19 cellular contexts compared by ENCODE assay signal in the genomic region with DNA sequence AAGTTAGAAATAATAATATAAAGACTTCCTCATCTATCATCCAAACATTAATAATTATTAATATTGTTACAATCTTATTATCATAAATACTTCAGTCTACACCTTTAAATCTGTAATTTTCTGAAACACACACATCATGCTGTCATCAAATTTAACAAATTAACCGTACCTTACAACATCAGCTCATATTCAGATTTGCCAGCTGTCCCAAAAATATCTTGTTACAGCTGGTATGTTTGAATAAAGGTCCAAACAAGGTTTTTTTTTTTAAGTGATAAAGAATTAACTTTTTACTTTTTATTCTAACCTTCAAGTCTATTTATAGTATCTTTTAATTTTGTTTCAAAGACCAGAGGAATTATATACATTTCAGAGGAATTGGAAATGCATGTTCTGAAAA.
A peak's percentile ranks its signal among the peaks of the same experiment; 100 is the strongest.
DNase-seq lines count a peak whose midpoint lies in the region; ATAC-seq, FAIRE-seq and TF ChIP-seq lines count a peak whose summit lies in the region.
"Had no signal": no experiment of that assay in that cellular context is flagged by ENCODE, and none has a peak within 500 bp of the region (broad histone marks: within the 10 kb centered on the region; RNA-seq: fewer than 3 reads in every experiment).

No MANE protein-coding gene starts in this region.

- H3K36me3 Mint-ChIP-seq in CD4-positive, alpha-beta T cell (ENCODE audit: low read depth) = no peaks in the 10 kb centered on the region
- no peaks in the 10 kb centered on the region for H3K36me3 Mint-ChIP-seq in activated T-helper 1 cell treated with anti-CD3 and anti-CD28 coated beads, Interleukin-12 subunit alpha, Interleukin-12 subunit beta, Interleukin-2, Interleukin-4 antibody, amounts not matched to agents 30 ng/mL and 10 ng/mL and 1 ng/mL, durations not matched to agents 14 hours and 24 hours and 36 hours (ENCODE audit: low read depth)
- H3K36me3 Mint-ChIP-seq: CD8-positive, alpha-beta T cell had no signal

- H3K79me2 ChIP-seq in smooth muscle cell (ENCODE audit: low read depth) = no peaks in the 10 kb centered on the region

- no peak overlapping the region for H3K27ac ChIP-seq in smooth muscle cell (ENCODE audit: low read depth)
- no peak overlapping the region for H3K27ac ChIP-seq in CD4-positive, alpha-beta T cell (ENCODE audit: low read depth, low read length)
- H3K27ac ChIP-seq: 22Rv1, BLaER1 had no signal

- no peak overlapping the region for H3K27ac Mint-ChIP-seq in CD4-positive, alpha-beta T cell
- no peak overlapping the region for H3K27ac Mint-ChIP-seq in activated T-helper 1 cell treated with anti-CD3 and anti-CD28 coated beads, Interleukin-12 subunit alpha, Interleukin-12 subunit beta, Interleukin-2, Interleukin-4 antibody, amounts not matched to agents 30 ng/mL and 10 ng/mL and 1 ng/mL, durations not matched to agents 14 hours and 24 hours and 36 hours
- H3K27ac Mint-ChIP-seq: CD14-positive monocyte; CD8-positive, alpha-beta T cell; GM23338 had no signal

- H4K20me1 ChIP-seq in smooth muscle cell (ENCODE audit: low read depth) = no peaks in the 10 kb centered on the region
- H4K20me1 ChIP-seq: BLaER1 had no signal

- no peaks in the 10 kb centered on the region for H3K36me3 ChIP-seq in smooth muscle cell (ENCODE audit: low read depth)
- H3K36me3 ChIP-seq: BLaER1 had no signal

- H3K4me3 Mint-ChIP-seq in CD4-positive, alpha-beta T cell = no peak overlapping the region
- no peak overlapping the region for H3K4me3 Mint-ChIP-seq in activated T-helper 1 cell treated with anti-CD3 and anti-CD28 coated beads, Interleukin-12 subunit alpha, Interleukin-12 subunit beta, Interleukin-2, Interleukin-4 antibody, amounts not matched to agents 30 ng/mL and 10 ng/mL and 1 ng/mL, durations not matched to agents 14 hours and 24 hours and 36 hours
- H3K4me3 Mint-ChIP-seq: CD14-positive monocyte; CD8-positive, alpha-beta T cell; GM23338 had no signal

- H3K4me1 ChIP-seq in smooth muscle cell (ENCODE audit: low read depth) = no peaks in the 10 kb centered on the region
- H3K4me1 ChIP-seq: BLaER1 had no signal

- no peaks in the 10 kb centered on the region for H3K4me1 Mint-ChIP-seq in CD4-positive, alpha-beta T cell (ENCODE audit: low read depth)
- no peaks in the 10 kb centered on the region for H3K4me1 Mint-ChIP-seq in activated T-helper 1 cell treated with anti-CD3 and anti-CD28 coated beads, Interleukin-12 subunit alpha, Interleukin-12 subunit beta, Interleukin-2, Interleukin-4 antibody, amounts not matched to agents 30 ng/mL and 10 ng/mL and 1 ng/mL, durations not matched to agents 14 hours and 24 hours and 36 hours (ENCODE audit: low read depth)
- H3K4me1 Mint-ChIP-seq: GM23338 had no signal

- ATAC-seq in CD4-positive, alpha-beta T cell (ENCODE audit: poor library complexity) = no peak
- ATAC-seq: CD8-positive, alpha-beta T cell; GM23338 had no signal

- no peaks in the 10 kb centered on the region for H3K9me3 ChIP-seq in smooth muscle cell (replicated peaks; ENCODE audit: low read depth)
- peaks cover 3% of the 10 kb centered on the region for H3K9me3 ChIP-seq in CD4-positive, alpha-beta T cell (ENCODE audit: control insufficient read depth, low read length)
- H3K9me3 ChIP-seq: BLaER1 had no signal

- intact Hi-C loops in CD4-positive, alpha-beta T cell (cut with DNase I, micrococcal nuclease) = loop anchor here in 1 of 2 experiments (5.0 kb wide), 1 partner anchor 70 kb away; no protein-coding TSS in a partner anchor
- intact Hi-C loops in activated T-helper 1 cell treated with anti-CD3 and anti-CD28 coated beads, Interleukin-12 subunit alpha, Interleukin-12 subunit beta, Interleukin-2, Interleukin-4 antibody, amounts not matched to agents 30 ng/mL and 10 ng/mL and 1 ng/mL, durations not matched to agents 14 hours and 24 hours and 36 hours (cut with micrococcal nuclease) = no loop called here

- WGBS in smooth muscle cell (ENCODE audit: low lambda C conversion rate) = 91% methylated on average over 1 of the region's 1 CpG

- no peak overlapping the region for H3K4me2 ChIP-seq in smooth muscle cell
- H3K4me2 ChIP-seq: BLaER1, GM23338 had no signal

- no peaks in the 10 kb centered on the region for H3K27me3 Mint-ChIP-seq in CD4-positive, alpha-beta T cell
- H3K27me3 Mint-ChIP-seq in activated T-helper 1 cell treated with anti-CD3 and anti-CD28 coated beads, Interleukin-12 subunit alpha, Interleukin-12 subunit beta, Interleukin-2, Interleukin-4 antibody, amounts not matched to agents 30 ng/mL and 10 ng/mL and 1 ng/mL, durations not matched to agents 14 hours and 24 hours and 36 hours (ENCODE audit: insufficient read depth) = peaks cover under 1% of the 10 kb centered on the region

- peak; percentile 21 for FAIRE-seq in endometrium (lab: Jason Lieb, UNC)
- FAIRE-seq: GM12892, GM18507, H54 had no signal

- CTCF ChIA-PET in CD4-positive, alpha-beta T cell (lab: Charles Lee) = no interaction called here

- no peaks in the 10 kb centered on the region for H3F3A ChIP-seq in smooth muscle cell (ENCODE audit: low read depth)

- TF ChIP-seq CTCF in smooth muscle cell (IDR thresholded peaks at IDR 0.05; ENCODE audit: borderline replicate concordance, insufficient read depth, poor library complexity, severe bottlenecking) = no peak
- no peak for TF ChIP-seq CTCF in CD4-positive, alpha-beta T cell (IDR thresholded peaks at IDR 0.05)

- H3K27me3 ChIP-seq in smooth muscle cell (ENCODE audit: low read depth) = no peaks in the 10 kb centered on the region
- no peaks in the 10 kb centered on the region for H3K27me3 ChIP-seq in CD4-positive, alpha-beta T cell (ENCODE audit: control insufficient read depth, insufficient read depth, low read length)
- H3K27me3 ChIP-seq: BLaER1 had no signal

- H3K9me3 Mint-ChIP-seq in CD4-positive, alpha-beta T cell = peaks cover 4% of the 10 kb centered on the region
- no peaks in the 10 kb centered on the region for H3K9me3 Mint-ChIP-seq in activated T-helper 1 cell treated with anti-CD3 and anti-CD28 coated beads, Interleukin-12 subunit alpha, Interleukin-12 subunit beta, Interleukin-2, Interleukin-4 antibody, amounts not matched to agents 30 ng/mL and 10 ng/mL and 1 ng/mL, durations not matched to agents 14 hours and 24 hours and 36 hours
- H3K9me3 Mint-ChIP-seq: GM23338 had no signal

- POLR2A ChIA-PET in CD4-positive, alpha-beta T cell (lab: Charles Lee) = no interaction called here

- peak overlapping the region; percentile 1 for H2AFZ ChIP-seq in smooth muscle cell (ENCODE audit: low read depth)
- H2AFZ ChIP-seq: GM23338 had no signal

- DNase-seq in DMS 273 (lab: John Stamatoyannopoulos, UW; ENCODE audit: unreplicated experiment) (peak; percentile 4), DMS 273 treated with DMSO at 0.1 percent for 48 hours (lab: John Stamatoyannopoulos, UW) (no peak), NCI-H446 treated with DMSO at 0.1 percent for 48 hours (lab: John Stamatoyannopoulos, UW) (peak; percentile 42), smooth muscle cell (lab: John Stamatoyannopoulos, UW; ENCODE audit: unreplicated experiment) (no peak), Kasumi-1 (lab: John Stamatoyannopoulos, UW) (no peak)
- no peak for DNase-seq in CD4-positive, alpha-beta T cell
- no peak for DNase-seq in activated T-helper 1 cell treated with anti-CD3 and anti-CD28 coated beads, Interleukin-12 subunit alpha, Interleukin-12 subunit beta, Interleukin-2, Interleukin-4 antibody, amounts not matched to agents 30 ng/mL and 10 ng/mL and 1 ng/mL, durations not matched to agents 14 hours and 24 hours and 36 hours (ENCODE audit: low spot score)
- DNase-seq: Calu3; CD8-positive, alpha-beta T cell; GDM1; HCEC 1CT had no signal

- no peak overlapping the region for H3K4me3 ChIP-seq in smooth muscle cell
- H3K4me3 ChIP-seq: BLaER1, GM23338 had no signal

- no peak overlapping the region for H3K9ac ChIP-seq in smooth muscle cell (ENCODE audit: low read depth)
- H3K9ac ChIP-seq: BLaER1 had no signal

Comparison
In these comparisons a context has a peak if more than half of its experiments do, and no peak if none do; other contexts are left out.
1. DNase-seq: peak in DMS 273 (single experiment) and NCI-H446 treated with DMSO at 0.1 percent for 48 hours (single experiment); none in DMS 273 treated with DMSO at 0.1 percent for 48 hours (single experiment), smooth muscle cell (single experiment), CD4-positive, alpha-beta T cell (0 of 10), Kasumi-1 (0 of 2) and activated T-helper 1 cell treated with anti-CD3 and anti-CD28 coated beads, Interleukin-12 subunit alpha, Interleukin-12 subunit beta, Interleukin-2, Interleukin-4 antibody, amounts not matched to agents 30 ng/mL and 10 ng/mL and 1 ng/mL, durations not matched to agents 14 hours and 24 hours and 36 hours (single experiment).